ENCODE assay signal across 24 cellular contexts in the genomic region with DNA sequence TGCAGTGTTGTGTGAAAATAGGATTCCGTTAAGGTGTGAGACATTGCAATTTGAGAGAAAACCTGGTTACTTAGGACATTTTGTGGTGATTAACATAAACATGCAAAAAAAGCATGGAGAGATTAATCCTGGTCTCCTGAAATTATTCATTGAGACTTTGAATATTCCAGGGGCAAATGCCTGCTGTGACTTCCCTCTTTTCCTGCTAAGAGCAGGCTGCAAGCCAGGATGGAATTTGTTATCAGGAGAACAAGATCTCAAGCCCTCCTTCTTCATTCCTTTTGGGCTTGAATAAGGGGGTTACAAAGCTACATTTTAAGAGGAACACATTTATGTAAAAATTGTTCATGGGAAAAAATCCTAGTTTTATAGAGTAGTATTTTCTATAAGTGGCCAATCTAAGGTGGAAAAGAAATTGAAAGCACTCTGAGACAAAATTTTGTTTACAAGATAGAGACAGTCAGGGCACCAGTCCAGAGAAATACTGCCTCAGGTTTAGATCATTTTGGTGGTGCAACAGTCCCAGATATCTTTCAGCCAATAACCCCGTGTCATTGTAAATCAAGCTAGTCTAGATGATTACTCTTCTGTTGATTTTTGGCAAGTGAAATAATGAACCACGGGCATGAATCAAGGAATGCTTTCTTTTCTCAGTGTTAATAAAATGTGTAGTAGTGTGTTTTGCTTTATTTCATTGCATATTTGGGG.
"Had no signal": no experiment of that assay in that cellular context is flagged by ENCODE, and none has a peak within 500 bp of the region (broad histone marks: within the 10 kb centered on the region; RNA-seq: fewer than 3 reads in every experiment).

No MANE protein-coding gene starts in this region.

- H3K36me3 ChIP-seq: gastroesophageal sphincter, right atrium auricular region, suprapubic skin, tibial artery, upper lobe of right lung, WERI-Rb-1 had no signal

- H3K9me3 ChIP-seq: gastroesophageal sphincter, right atrium auricular region, suprapubic skin, tibial artery, upper lobe of right lung had no signal

- H3K27me3 ChIP-seq: gastroesophageal sphincter, right atrium auricular region, suprapubic skin, tibial artery, upper lobe of right lung had no signal

- DNase-seq: activated CD4-positive, alpha-beta memory T cell treated with anti-CD3 and anti-CD28 coated beads, Interleukin-2, amount 10 ng/mL, durations not matched to agents 7 days and 5 days; activated CD4-positive, alpha-beta T cell treated with anti-CD3 and anti-CD28 coated beads, Interleukin-2, amount 10 ng/mL, durations not matched to agents 7 days and 5 days; activated CD4-positive, CD25-positive, alpha-beta regulatory T cell treated with anti-CD3 and anti-CD28 coated beads, Interleukin-2, amount 50 U/mL, for 72 hours; activated CD8-positive, alpha-beta memory T cell treated with anti-CD3 and anti-CD28 coated beads, Interleukin-2, amount 50 U/mL, for 48 hours; activated gamma-delta T cell; activated naive CD4-positive, alpha-beta T cell treated with anti-CD3 and anti-CD28 coated beads, Interleukin-2, amount 10 ng/mL, durations not matched to agents 7 days and 5 days; activated T-cell treated with anti-CD3 and anti-CD28 coated beads, Interleukin-2, amount 50 U/mL, for 24 hours; amygdala; cerebellar nuclear complex; effector memory CD8-positive, alpha-beta T cell; erythroblast; hippocampal formation; stimulated activated CD4-positive, alpha-beta T cell treated with anti-CD3 and anti-CD28 coated beads, Interleukin-1b, Interleukin-23, amount 100 ng/mL, for 48 hours; stimulated activated naive CD4-positive, alpha-beta T cell; T-helper 17 cell; T1000; tibial artery; upper lobe of right lung; WERI-Rb-1 had no signal

- H3K4me3 ChIP-seq: coronary artery, gastroesophageal sphincter, right atrium auricular region, smooth muscle cell, suprapubic skin, tibial artery, upper lobe of right lung had no signal

- H3K4me1 ChIP-seq: gastroesophageal sphincter, right atrium auricular region, suprapubic skin, tibial artery, upper lobe of right lung had no signal

- H3K27ac ChIP-seq: coronary artery, gastroesophageal sphincter, right atrium auricular region, suprapubic skin, tibial artery, upper lobe of right lung, WERI-Rb-1 had no signal

- H3K4me2 ChIP-seq: smooth muscle cell had no signal
